In the genomic region with DNA sequence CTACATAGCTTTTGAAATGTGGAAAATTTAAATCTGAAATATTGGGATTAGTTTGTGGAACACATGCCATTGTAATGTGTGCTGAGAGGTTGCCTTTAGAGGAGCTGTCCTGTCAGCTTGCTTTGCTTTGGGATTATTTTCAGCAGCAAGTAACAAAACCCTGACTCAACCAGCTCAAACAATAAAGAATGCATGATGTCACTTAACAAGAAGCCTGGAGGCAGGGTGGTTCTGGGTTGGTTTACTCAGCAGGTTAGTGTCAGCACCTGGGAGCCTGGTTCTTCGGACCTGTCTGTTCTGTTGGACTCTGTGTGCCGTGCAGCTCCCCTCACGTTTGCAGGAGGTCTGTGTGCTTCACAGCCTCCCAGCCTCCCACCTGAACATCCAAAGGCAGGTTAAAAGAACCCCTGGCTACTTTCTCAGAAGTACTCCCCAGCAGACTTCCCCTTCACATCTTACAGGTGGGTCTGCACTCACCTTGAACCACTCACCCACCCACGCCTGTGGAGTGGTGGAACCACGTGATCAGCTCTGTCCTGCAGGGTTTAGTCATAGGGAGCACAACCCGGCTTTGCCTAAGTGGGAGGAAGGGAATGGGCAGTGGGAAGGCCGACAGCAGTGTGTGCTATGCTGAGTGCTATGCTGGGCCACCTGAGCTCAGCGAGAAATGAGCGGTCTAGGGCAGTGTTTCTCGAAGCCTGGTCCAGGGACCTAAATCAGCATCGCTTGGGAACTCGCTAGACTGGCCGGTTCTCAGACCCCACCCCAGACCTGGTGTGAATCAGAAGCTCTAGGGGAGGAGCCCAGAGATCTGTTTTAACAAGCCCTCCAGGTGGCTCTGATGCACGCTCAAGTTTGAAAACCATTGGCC, we compare ENCODE assay signal across 8 cellular contexts. TPM values are rescaled to one million over a fixed set of nuclear protein-coding genes. Genes with fewer than 3 reads are reported as not detected.
DNase-seq lines count a peak whose midpoint lies in the region; ATAC-seq, FAIRE-seq and TF ChIP-seq lines count a peak whose summit lies in the region.

No MANE protein-coding gene starts in this region.

- peaks cover 95% of the 10 kb centered on the region for H3K79me2 ChIP-seq in GM12878 (ENCODE audit: control insufficient read depth, insufficient read depth, low read length)
- peaks cover 3% of the 10 kb centered on the region for H3K79me2 ChIP-seq in mesendoderm (ENCODE audit: control insufficient read depth, insufficient read depth, low read length)

- FAIRE-seq in GM12878 (lab: Jason Lieb, UNC) = no peak

- no peaks in the 10 kb centered on the region for H3K9me3 ChIP-seq in GM12878 (replicated peaks; ENCODE audit: control insufficient read depth, insufficient read depth, low read length)

- no peak overlapping the region for H3K18ac ChIP-seq in mesendoderm (ENCODE audit: low read length)

- RAD21 ChIA-PET in GM12878 (lab: Charles Lee; ENCODE audit: unreplicated experiment) = interaction anchor here (0.6 to 15.3 kb wide), 19 partner anchors 9 to 163 kb away, joined by 3 to 429 read pairs (median 5); a partner anchor contains a TSS

- no TSS peak for BruUV-seq in GM12878 (replicated peaks; lab: Mats Ljungman, UMichigan)

- no peak overlapping the region for H2BK120ac ChIP-seq in mesendoderm (ENCODE audit: low read depth, low read length)

- ATAC-seq in GM12878 = peak; percentile 3
- ATAC-seq in HG02763 (IDR thresholded peaks at IDR 0.05; ENCODE audit: unreplicated experiment) = no peak

- H2BK5ac ChIP-seq in mesendoderm (ENCODE audit: low read length) = no peak overlapping the region

- peak overlapping the region; percentile 11 for H3K56ac ChIP-seq in mesendoderm (ENCODE audit: low read length)

- DNase-seq in DMS53 treated with DMSO at 0.1 percent for 48 hours (lab: John Stamatoyannopoulos, UW; ENCODE audit: unreplicated experiment) = peak; percentile 47
- peak; percentile 98 for DNase-seq in LNCaP clone FGC (ENCODE audit: low read depth)
- DNase-seq in GM12878 (ENCODE audit: low read depth, low spot score) = no peak
- DNase-seq in mesendoderm = peak; percentile 94
- DNase-seq in NCI-H1436 (lab: John Stamatoyannopoulos, UW) = no peak
- DNase-seq in foreskin melanocyte = no peak
- DNase-seq in NCI-H1694 (lab: John Stamatoyannopoulos, UW) = no peak

- no peak for TF ChIP-seq EP300 in GM12878 (IDR thresholded peaks at IDR 0.05; ENCODE audit: borderline replicate concordance in 1 of 2, control insufficient read depth in 1 of 2, low read depth in 2 of 2, low read length in 2 of 2)

- H3K27ac ChIP-seq in GM12878 (ENCODE audit: control insufficient read depth, insufficient read depth) (peak overlapping the region; percentile 81), mesendoderm (ENCODE audit: low read depth, low read length) (peak overlapping the region; percentile 1)

- H3K27me3 ChIP-seq in GM12878 (replicated peaks in 1 of 2; ENCODE audit: control insufficient read depth in 2 of 2, insufficient read depth in 2 of 2, low read length in 1 of 2) (no peaks in the 10 kb centered on the region), mesendoderm (ENCODE audit: insufficient read depth, low read length, poor library complexity) (no peaks in the 10 kb centered on the region)

- WGBS in GM12878 (ENCODE audit: insufficient coverage, insufficient replicate concordance, low lambda C conversion rate, missing lambda C conversion rate) = 4% methylated on average over 14 of the region's 14 CpGs
- WGBS in mesendoderm (ENCODE audit: extremely low coverage, insufficient coverage, low lambda C conversion rate) = no CpG with 5 or more reads among the region's 14 CpGs

- POLR2A ChIA-PET in GM12878 (lab: Charles Lee) = interaction anchor here (0.7 to 18.1 kb wide), 13 partner anchors 9 to 83 kb away, joined by 3 to 322 read pairs (median 4); a partner anchor contains a TSS

- H3K79me1 ChIP-seq in mesendoderm (ENCODE audit: low read length) = peaks cover 4% of the 10 kb centered on the region

- H2BK15ac ChIP-seq in mesendoderm (replicated peaks; ENCODE audit: low read depth) = no peak overlapping the region

- in situ Hi-C loops in GM12878 (cut with MboI) = no loop called here

- H4K20me1 ChIP-seq in GM12878 (ENCODE audit: control insufficient read depth, insufficient read depth) = no peaks in the 10 kb centered on the region

- no peak overlapping the region for H4K8ac ChIP-seq in mesendoderm (ENCODE audit: low read depth, low read length)

- SMC1A ChIA-PET in GM12878 (lab: Charles Lee; ENCODE audit: uncharacterized antibody, unreplicated experiment) = interaction anchor here (0.7 to 14.0 kb wide), 20 partner anchors 6 to 87 kb away, joined by 3 to 356 read pairs (median 7); a partner anchor contains a TSS

- no peak overlapping the region for H2AFZ ChIP-seq in GM12878 (ENCODE audit: control insufficient read depth, low read depth, low read length)

- no peak overlapping the region for H3K23ac ChIP-seq in mesendoderm (ENCODE audit: low read length)

- H3K4me3 ChIP-seq in LNCaP clone FGC (ENCODE audit: low read depth, low read length) (peak overlapping the region; percentile 23), GM12878 (peak overlapping the region; percentile 85), mesendoderm (ENCODE audit: low read length) (no peak overlapping the region)

- no peak for TF ChIP-seq CTCF in LNCaP clone FGC (IDR thresholded peaks at IDR 0.05; ENCODE audit: control insufficient read depth, extremely low read depth, insufficient read depth)
- peak in 1 of 3 experiments; percentile 17; a peak in 1 of 6 replicates for TF ChIP-seq CTCF in GM12878 (IDR thresholded peaks at IDR 0.05 in 2 of 3, conservative IDR thresholded peaks at IDR 0.05 in 1 of 3; ENCODE audit: control insufficient read depth in 2 of 3, extremely low read depth in 1 of 3, insufficient read depth in 1 of 3, low read depth in 3 of 3, low read length in 3 of 3)

- H3K36me3 ChIP-seq in GM12878 (ENCODE audit: control insufficient read depth in 2 of 2, insufficient read depth in 2 of 2, low read length in 1 of 2) (peaks cover 0 to 4% of the 10 kb centered on the region in 2 experiments; a peak in 2 of 4 replicates), mesendoderm (ENCODE audit: control insufficient read depth, insufficient read depth, low read length) (no peaks in the 10 kb centered on the region)

- CTCF ChIA-PET in GM12878 (lab: Yijun Ruan, JAX) = interaction anchor here (0.8 to 4.7 kb wide), 21 partner anchors 8 to 1068 kb away, joined by 3 to 30 read pairs (median 7); a partner anchor contains a TSS

- H3K4me1 ChIP-seq in GM12878 (ENCODE audit: control insufficient read depth, insufficient read depth, low read length) = peaks cover 44% of the 10 kb centered on the region
- H3K4me1 ChIP-seq in mesendoderm (ENCODE audit: control insufficient read depth, low read depth, low read length) = peaks cover 26% of the 10 kb centered on the region

- H4K5ac ChIP-seq in mesendoderm (ENCODE audit: low read length) = no peak overlapping the region

- H3K4me2 ChIP-seq in GM12878 (ENCODE audit: control insufficient read depth, insufficient read depth) (peak overlapping the region; percentile 87), mesendoderm (ENCODE audit: low read length) (no peak overlapping the region)

- peak overlapping the region; percentile 93 for H3K9ac ChIP-seq in GM12878 (ENCODE audit: control insufficient read depth, insufficient read depth, low read length)
- H3K9ac ChIP-seq in mesendoderm (ENCODE audit: low read length) = no peak overlapping the region

- no peak overlapping the region for H2AK5ac ChIP-seq in mesendoderm (ENCODE audit: low read length)

- no peak overlapping the region for H3K4ac ChIP-seq in mesendoderm (ENCODE audit: low read depth, low read length)

- peak; percentile 70 for TF ChIP-seq POLR2A in GM12878 (IDR thresholded peaks at IDR 0.05; ENCODE audit: low read depth, low read length)

- intact Hi-C loops in GM12878 (cut with micrococcal nuclease; ENCODE audit: unreplicated experiment) = loop anchor here (5.0 kb wide), 2 partner anchors 139 to 156 kb away; no protein-coding TSS in a partner anchor

- TF ChIP-seq RAD21 in GM12878 (IDR thresholded peaks at IDR 0.05; ENCODE audit: insufficient read depth, low read depth, low read length) = 0 out of 2 replicates have a peak, but pooled peaks have one; percentile 16

TF ChIP-seq in GM12878, 131 proteins besides CTCF, POLR2A, EP300 and RAD21 (continues in another document):
- 0 out of 2 replicates have a peak, but pooled peaks have one; percentile 37 for TF ChIP-seq LARP7 (IDR thresholded peaks at IDR 0.05)
- TF ChIP-seq BMI1 (IDR thresholded peaks at IDR 0.05; ENCODE audit: borderline replicate concordance) = no peak; the same call in 1 of the 2 replicates
- peak; percentile 88 for TF ChIP-seq RAD51 (IDR thresholded peaks at IDR 0.05)
- no peak for TF ChIP-seq HDGF (IDR thresholded peaks at IDR 0.05)
- TF ChIP-seq MEF2A (IDR thresholded peaks at IDR 0.05; ENCODE audit: insufficient read depth, low read depth, low read length) = no peak
- no peak for TF ChIP-seq TCF7 (IDR thresholded peaks at IDR 0.05; ENCODE audit: borderline replicate concordance)
- 0 out of 2 replicates have a peak, but pooled peaks have one; percentile 24 for TF ChIP-seq JUNB (IDR thresholded peaks at IDR 0.05)
- TF ChIP-seq CBX5 (IDR thresholded peaks at IDR 0.05; ENCODE audit: low read depth) = no peak
- TF ChIP-seq HDAC2 (IDR thresholded peaks at IDR 0.05) = no peak
- peak; percentile 64 for TF ChIP-seq IKZF1 (conservative IDR thresholded peaks at IDR 0.05)

RNA-seq across cellular contexts. Expression of a gene that starts 20.4 kb away (rescaled TPM):
- 766 and 777 TPM in 2 replicates for total RNA-seq in GM12878 (2013; cell fraction: nucleolus; rRNA removed)
- 77.0 and 90.4 TPM in 2 replicates for total RNA-seq in GM12878 (2014; rRNA removed)
- total RNA-seq in GM12878 (2014; rRNA removed; fragmentation: Illumina TruSeq; extraction: Trizol) = 64.0 and 66.4 TPM in 2 replicates
- total RNA-seq in GM12878 (2021) = 77.8 and 85.2 TPM in 2 replicates
- 39.6 TPM for polyA plus RNA-seq in GM12878 (2011; ENCODE audit: low read depth)
- 90.9 and 101 TPM in 2 replicates for polyA plus RNA-seq in GM12878 (2011; rRNA removed)
- 65.6 and 84.8 TPM in 2 replicates for polyA plus RNA-seq in GM12878 (2011; cell fraction: cytosol; rRNA removed)
- 169 and 183 TPM in 2 replicates for polyA plus RNA-seq in GM12878 (2011; cell fraction: nucleus; rRNA removed)
- 45.1 and 70.5 TPM in 2 replicates for polyA plus RNA-seq in GM12878 (2012)
- 74.3 and 94.5 TPM in 2 replicates for polyA plus RNA-seq in GM12878 (2014; fragmentation: Illumina TruSeq; extraction: Trizol)
- polyA plus RNA-seq in GM12878 (2014; fragmentation: Nextera tagmentation; extraction: Ambion mirVana) = 1 to 10 TPM; 8.5 to 9.5 TPM
- polyA plus RNA-seq in GM12878 (2014; rRNA removed) = 47.1 and 47.5 TPM in 2 replicates
- 10 to 100 TPM; 74.5 TPM for polyA plus RNA-seq in GM12878 (2016; fragmentation: Nextera tagmentation; extraction: Ambion mirVana)
- polyA minus RNA-seq in GM12878 (2011; rRNA and poly(A)+ RNA removed) = 177 and 187 TPM in 2 replicates
- polyA minus RNA-seq in GM12878 (2011; cell fraction: cytosol; rRNA and poly(A)+ RNA removed) = 53.1 and 74.4 TPM in 2 replicates
- polyA minus RNA-seq in GM12878 (2011; cell fraction: nucleus; rRNA and poly(A)+ RNA removed) = 194 and 231 TPM in 2 replicates
- 16.9 TPM for polyA plus RNA-seq in mesendoderm (2013, experiment 1 of 2)
- 17.2 TPM for polyA plus RNA-seq in mesendoderm (2013, experiment 2 of 2)

Comparison
In these comparisons a context has a peak if more than half of its experiments do, and no peak if none do; other contexts are left out.
1. DNase-seq: peak in DMS53 treated with DMSO at 0.1 percent for 48 hours (single experiment), LNCaP clone FGC (single experiment) and mesendoderm (single experiment); none in GM12878 (single experiment), NCI-H1436 (single experiment), foreskin melanocyte (single experiment) and NCI-H1694 (single experiment).